ENCODE assay signal across 1 cellular context in the genomic region with DNA sequence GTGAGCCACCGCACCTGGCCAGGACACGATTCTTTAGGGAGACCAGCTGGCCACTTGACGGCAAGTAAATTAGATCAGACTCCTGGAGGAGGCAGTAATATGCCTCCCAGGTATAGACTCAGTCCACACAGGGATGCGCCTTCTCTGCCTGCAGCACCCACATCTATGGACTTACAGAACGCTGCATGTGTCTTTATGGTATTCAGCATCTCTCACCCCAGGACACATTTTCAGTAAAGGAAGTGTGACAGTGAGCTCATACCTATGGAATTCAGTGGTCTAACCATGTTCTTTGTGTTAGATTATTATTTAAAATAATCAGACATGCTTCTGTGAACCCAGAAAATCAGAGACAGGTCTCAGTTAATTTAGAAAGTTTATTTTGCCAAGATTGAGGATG.
TF ChIP-seq lines count a peak whose summit lies in the region.

No MANE protein-coding gene starts in this region.

TF ChIP-seq in SK-N-SH, 30 proteins besides CTCF, POLR2A, EP300 and RAD21 (continued from another document):
- TF ChIP-seq FOSL2 (IDR thresholded peaks at IDR 0.05; ENCODE audit: borderline replicate concordance, low read depth): no peak
- TF ChIP-seq USF1 (IDR thresholded peaks at IDR 0.05; ENCODE audit: borderline replicate concordance, low read depth): no peak
- TF ChIP-seq, protein P1, sequence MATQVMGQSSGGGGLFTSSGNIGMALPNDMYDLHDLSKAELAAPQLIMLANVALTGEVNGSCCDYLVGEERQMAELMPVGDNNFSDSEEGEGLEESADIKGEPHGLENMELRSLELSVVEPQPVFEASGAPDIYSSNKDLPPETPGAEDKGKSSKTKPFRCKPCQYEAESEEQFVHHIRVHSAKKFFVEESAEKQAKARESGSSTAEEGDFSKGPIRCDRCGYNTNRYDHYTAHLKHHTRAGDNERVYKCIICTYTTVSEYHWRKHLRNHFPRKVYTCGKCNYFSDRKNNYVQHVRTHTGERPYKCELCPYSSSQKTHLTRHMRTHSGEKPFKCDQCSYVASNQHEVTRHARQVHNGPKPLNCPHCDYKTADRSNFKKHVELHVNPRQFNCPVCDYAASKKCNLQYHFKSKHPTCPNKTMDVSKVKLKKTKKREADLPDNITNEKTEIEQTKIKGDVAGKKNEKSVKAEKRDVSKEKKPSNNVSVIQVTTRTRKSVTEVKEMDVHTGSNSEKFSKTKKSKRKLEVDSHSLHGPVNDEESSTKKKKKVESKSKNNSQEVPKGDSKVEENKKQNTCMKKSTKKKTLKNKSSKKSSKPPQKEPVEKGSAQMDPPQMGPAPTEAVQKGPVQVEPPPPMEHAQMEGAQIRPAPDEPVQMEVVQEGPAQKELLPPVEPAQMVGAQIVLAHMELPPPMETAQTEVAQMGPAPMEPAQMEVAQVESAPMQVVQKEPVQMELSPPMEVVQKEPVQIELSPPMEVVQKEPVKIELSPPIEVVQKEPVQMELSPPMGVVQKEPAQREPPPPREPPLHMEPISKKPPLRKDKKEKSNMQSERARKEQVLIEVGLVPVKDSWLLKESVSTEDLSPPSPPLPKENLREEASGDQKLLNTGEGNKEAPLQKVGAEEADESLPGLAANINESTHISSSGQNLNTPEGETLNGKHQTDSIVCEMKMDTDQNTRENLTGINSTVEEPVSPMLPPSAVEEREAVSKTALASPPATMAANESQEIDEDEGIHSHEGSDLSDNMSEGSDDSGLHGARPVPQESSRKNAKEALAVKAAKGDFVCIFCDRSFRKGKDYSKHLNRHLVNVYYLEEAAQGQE (IDR thresholded peaks at IDR 0.05; ENCODE audit: low read depth, low read length): no peak
- no peak for TF ChIP-seq CHD2 (IDR thresholded peaks at IDR 0.05; ENCODE audit: low read length, partially characterized antibody)
- no peak for TF ChIP-seq RFX5 (IDR thresholded peaks at IDR 0.05; ENCODE audit: low read length)
- TF ChIP-seq, protein P2, sequence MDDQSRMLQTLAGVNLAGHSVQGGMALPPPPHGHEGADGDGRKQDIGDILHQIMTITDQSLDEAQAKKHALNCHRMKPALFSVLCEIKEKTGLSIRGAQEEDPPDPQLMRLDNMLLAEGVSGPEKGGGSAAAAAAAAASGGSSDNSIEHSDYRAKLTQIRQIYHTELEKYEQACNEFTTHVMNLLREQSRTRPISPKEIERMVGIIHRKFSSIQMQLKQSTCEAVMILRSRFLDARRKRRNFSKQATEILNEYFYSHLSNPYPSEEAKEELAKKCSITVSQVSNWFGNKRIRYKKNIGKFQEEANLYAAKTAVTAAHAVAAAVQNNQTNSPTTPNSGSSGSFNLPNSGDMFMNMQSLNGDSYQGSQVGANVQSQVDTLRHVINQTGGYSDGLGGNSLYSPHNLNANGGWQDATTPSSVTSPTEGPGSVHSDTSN (IDR thresholded peaks at IDR 0.05): no peak
